Comparison of ENCODE assay signal across 8 cellular contexts in the genomic region with DNA sequence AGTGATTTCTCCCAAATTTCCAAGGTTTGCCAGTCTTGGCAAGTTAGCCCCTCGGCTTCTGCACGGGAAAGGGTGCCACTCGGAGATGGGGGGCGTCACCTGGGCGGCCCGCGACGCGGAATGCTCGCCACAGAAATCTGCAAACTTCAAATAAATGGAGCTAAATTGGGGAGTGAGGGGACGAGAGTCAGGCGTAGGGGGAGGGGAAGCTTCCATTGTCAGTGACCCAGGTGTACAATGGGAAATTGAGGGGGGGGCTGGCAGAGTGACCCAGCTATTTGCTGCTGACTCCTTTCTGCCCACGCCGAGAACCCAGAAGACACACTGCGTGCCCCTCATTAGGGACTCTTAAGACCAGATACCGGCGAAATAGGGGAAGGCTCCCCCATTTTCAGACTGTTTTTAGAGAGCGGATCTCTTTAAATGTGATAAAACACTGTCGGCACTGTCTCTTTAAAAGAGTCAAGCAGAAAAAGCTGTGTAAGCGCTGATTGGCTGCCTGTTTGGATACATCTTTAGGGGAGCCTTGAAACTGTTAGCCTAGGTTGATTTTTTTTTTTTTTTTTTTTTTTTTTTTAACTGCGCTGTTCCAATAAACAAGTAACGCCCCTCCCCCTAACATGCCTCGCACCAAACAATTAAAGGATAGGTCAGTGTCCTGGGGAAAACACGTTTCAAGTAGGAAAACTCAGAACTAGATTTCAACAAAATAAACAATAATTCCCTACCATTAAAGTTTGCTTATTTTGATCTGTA. TPM values are rescaled to one million over a fixed set of nuclear protein-coding genes. Genes with fewer than 3 reads are reported as not detected.
DNase-seq lines count a peak whose midpoint lies in the region; ATAC-seq, FAIRE-seq and TF ChIP-seq lines count a peak whose summit lies in the region.

No MANE protein-coding gene starts in this region.

- DNase-seq in A172 (ENCODE audit: low spot score) (peak; percentile 82), HT-29 (ENCODE audit: low spot score) (peak; percentile 84), NCI-H82 treated with DMSO at 0.1 percent for 48 hours (lab: John Stamatoyannopoulos, UW; ENCODE audit: unreplicated experiment) (peak; percentile 93), HepG2 (ENCODE audit: low spot score) (peak; percentile 86)
- peak; percentile 80 for DNase-seq in activated CD8-positive, alpha-beta T cell treated with anti-CD3 and anti-CD28 coated beads for 36 hours
- peak; percentile 69 for DNase-seq in effector CD4-positive, alpha-beta T cell
- peak; percentile 73 for DNase-seq in stimulated activated CD4-positive, alpha-beta T cell treated with anti-CD3 and anti-CD28 coated beads, Interleukin-4, amount 100 ng/mL, for 24 hours

- peak overlapping the region; percentile 92 for H3K4me2 ChIP-seq in HepG2 (ENCODE audit: low read depth, low read length)

- H3K4me1 Mint-ChIP-seq in activated CD8-positive, alpha-beta T cell treated with anti-CD3 and anti-CD28 coated beads for 36 hours (ENCODE audit: low read depth) = peaks cover 52% of the 10 kb centered on the region

- H3K27ac ChIP-seq in HepG2 (ENCODE audit: extremely low read length, insufficient read depth, low read length) = peak overlapping the region; percentile 61

- TF ChIP-seq CTCF in activated CD8-positive, alpha-beta T cell treated with anti-CD3 and anti-CD28 coated beads for 36 hours (IDR thresholded peaks at IDR 0.05) = no peak
- TF ChIP-seq CTCF in HepG2 (CRISPR knock-in tag; IDR thresholded peaks at IDR 0.05) = no peak

- H3K36me3 Mint-ChIP-seq in activated CD8-positive, alpha-beta T cell treated with anti-CD3 and anti-CD28 coated beads for 36 hours (ENCODE audit: low read depth) = peaks cover 19% of the 10 kb centered on the region

- in situ Hi-C loops in HepG2 (cut with HindIII; ENCODE audit: extremely low pct_ligation_motif_present, low pct_unique_long_range_greater_than_20kb) = loop anchor here (5.0 kb wide), 2 partner anchors 80 to 85 kb away; no protein-coding TSS in a partner anchor

- POLR2A ChIA-PET in activated CD8-positive, alpha-beta T cell treated with anti-CD3 and anti-CD28 coated beads for 36 hours (lab: Charles Lee) = interaction anchor here (0.7 to 1.3 kb wide), 7 partner anchors 79 to 130 kb away, joined by 3 to 5 read pairs (median 3); no protein-coding TSS in a partner anchor
- POLR2A ChIA-PET in HepG2 (lab: Yijun Ruan, JAX) = interaction anchor here (0.6 to 2.3 kb wide), 9 partner anchors 51 to 415 kb away, joined by 3 to 29 read pairs (median 6); partner anchors contain the start of genes CYB5RL, MRPL37 and TMEM59

- peak overlapping the region; percentile 68 for H3K9ac ChIP-seq in HepG2 (ENCODE audit: insufficient read depth, low read depth, low read length)

- 0 out of 2 replicates have a peak, but pooled peaks have one; percentile 23 for TF ChIP-seq RAD21 in HepG2 (CRISPR knock-in tag; IDR thresholded peaks at IDR 0.05)

- peaks cover 59% of the 10 kb centered on the region for H3K4me1 ChIP-seq in HepG2 (ENCODE audit: insufficient read depth, low read length)

- FAIRE-seq in HepG2 (lab: Jason Lieb, UNC) = peak; percentile 62

- H3K9me3 Mint-ChIP-seq in activated CD8-positive, alpha-beta T cell treated with anti-CD3 and anti-CD28 coated beads for 36 hours = no peaks in the 10 kb centered on the region

- intact Hi-C loops in activated CD8-positive, alpha-beta T cell treated with anti-CD3 and anti-CD28 coated beads for 36 hours (cut with micrococcal nuclease) = loop anchor here (1.0 to 10.0 kb wide), 4 partner anchors 65 to 355 kb away; partner anchors contain the start of genes CYB5RL, MRPL37, TCEANC2 and TMEM59
- intact Hi-C loops in HepG2 (cut with micrococcal nuclease; ENCODE audit: unreplicated experiment) = loop anchor here (1.0 to 2.0 kb wide), 2 partner anchors 81 to 97 kb away; no protein-coding TSS in a partner anchor

- ATAC-seq in GM18519 (IDR thresholded peaks at IDR 0.05; ENCODE audit: low FRiP score, unreplicated experiment) (peak; percentile 45), HepG2 (peak; percentile 31)
- peak; percentile 25 for ATAC-seq in activated CD8-positive, alpha-beta T cell treated with anti-CD3 and anti-CD28 coated beads for 36 hours

- peak overlapping the region; percentile 64 for H2AFZ ChIP-seq in HepG2 (ENCODE audit: low read length)

- CTCF ChIA-PET in activated CD8-positive, alpha-beta T cell treated with anti-CD3 and anti-CD28 coated beads for 36 hours (lab: Charles Lee) = interaction anchor here (1.0 to 7.4 kb wide), 5 partner anchors 9 to 208 kb away, joined by 3 to 81 read pairs (median 4); partner anchors contain the start of genes CYB5RL and MRPL37
- CTCF ChIA-PET in HepG2 (lab: Yijun Ruan, JAX; ENCODE audit: low intra/inter-chr PET ratio, low total read pairs) = no interaction called here

- peak overlapping the region; percentile 90 for H3K27ac Mint-ChIP-seq in activated CD8-positive, alpha-beta T cell treated with anti-CD3 and anti-CD28 coated beads for 36 hours

- no peaks in the 10 kb centered on the region for H3K9me3 ChIP-seq in HepG2 (ENCODE audit: low read length)

- H3K27me3 ChIP-seq in HepG2 (ENCODE audit: control insufficient read depth in 1 of 2, insufficient read depth in 2 of 2, low read length in 2 of 2) = no peaks in the 10 kb centered on the region; a peak in 1 of 5 replicates

- H3K27me3 Mint-ChIP-seq in activated CD8-positive, alpha-beta T cell treated with anti-CD3 and anti-CD28 coated beads for 36 hours = no peaks in the 10 kb centered on the region

- 1% methylated on average over 24 of the region's 24 CpGs for WGBS in HepG2 (ENCODE audit: low lambda C conversion rate)

- H3K79me2 ChIP-seq in HepG2 (ENCODE audit: insufficient read depth, low read length) = peaks cover 5% of the 10 kb centered on the region

- BruUV-seq in HepG2 (replicated peaks; lab: Mats Ljungman, UMichigan) = no TSS peak

- TF ChIP-seq EP300 in HepG2 (IDR thresholded peaks at IDR 0.05; ENCODE audit: low read depth in 2 of 2, low read length in 2 of 2) = peak in 1 of 2 experiments; percentile 84; a peak in 2 of 4 replicates
- TF ChIP-seq EP300 in HepG2 (CRISPR knock-in tag; IDR thresholded peaks at IDR 0.05; ENCODE audit: borderline replicate concordance) = no peak

- H3K4me3 Mint-ChIP-seq in activated CD8-positive, alpha-beta T cell treated with anti-CD3 and anti-CD28 coated beads for 36 hours = peak overlapping the region; percentile 84

- peak overlapping the region; percentile 73 to 97 (median 75) for H3K4me3 ChIP-seq in HepG2 (replicated peaks in 1 of 3; ENCODE audit: insufficient read depth in 1 of 3, low read depth in 2 of 3, low read length in 3 of 3)

- TF ChIP-seq POLR2A in HepG2 (IDR thresholded peaks at IDR 0.05; ENCODE audit: insufficient read depth in 1 of 2, low read depth in 2 of 2, low read length in 2 of 2) = no peak

- H4K20me1 ChIP-seq in HepG2 (ENCODE audit: insufficient read depth, low read length) = 0 out of 2 replicates have a peak, but pooled peaks cover 4% of the 10 kb centered on the region

- peaks cover 0 to 5% of the 10 kb centered on the region in 2 experiments; a peak in 2 of 5 replicates for H3K36me3 ChIP-seq in HepG2 (replicated peaks in 1 of 2; ENCODE audit: control insufficient read depth in 1 of 2, insufficient read depth in 2 of 2, low read length in 2 of 2)

TF ChIP-seq in HepG2, 621 proteins besides CTCF, POLR2A, EP300 and RAD21 (continues in another document):
- TF ChIP-seq, protein P1, sequence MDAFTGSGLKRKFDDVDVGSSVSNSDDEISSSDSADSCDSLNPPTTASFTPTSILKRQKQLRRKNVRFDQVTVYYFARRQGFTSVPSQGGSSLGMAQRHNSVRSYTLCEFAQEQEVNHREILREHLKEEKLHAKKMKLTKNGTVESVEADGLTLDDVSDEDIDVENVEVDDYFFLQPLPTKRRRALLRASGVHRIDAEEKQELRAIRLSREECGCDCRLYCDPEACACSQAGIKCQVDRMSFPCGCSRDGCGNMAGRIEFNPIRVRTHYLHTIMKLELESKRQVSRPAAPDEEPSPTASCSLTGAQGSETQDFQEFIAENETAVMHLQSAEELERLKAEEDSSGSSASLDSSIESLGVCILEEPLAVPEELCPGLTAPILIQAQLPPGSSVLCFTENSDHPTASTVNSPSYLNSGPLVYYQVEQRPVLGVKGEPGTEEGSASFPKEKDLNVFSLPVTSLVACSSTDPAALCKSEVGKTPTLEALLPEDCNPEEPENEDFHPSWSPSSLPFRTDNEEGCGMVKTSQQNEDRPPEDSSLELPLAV (CRISPR knock-in tag; conservative IDR thresholded peaks at IDR 0.05; ENCODE audit: low read depth) = no peak
- TF ChIP-seq ZNF224 (CRISPR knock-in tag; IDR thresholded peaks at IDR 0.05) (no peak), KLF11 (CRISPR knock-in tag; IDR thresholded peaks at IDR 0.05) (no peak), MAFF (IDR thresholded peaks at IDR 0.05; ENCODE audit: low read depth, low read length) (peak; percentile 12; the same call in 1 of the 2 replicates)

RNA-seq across cellular contexts. Expression of gene SSBP3, which starts 1.2 kb away (rescaled TPM):
- 14.1 and 19.4 TPM in 2 replicates for total RNA-seq in A172 (2014; rRNA removed; shearing (Covaris generic))
- total RNA-seq in HT-29 (2014; rRNA removed; shearing (Covaris generic)) = 15.5 and 18.2 TPM in 2 replicates
- total RNA-seq in activated CD8-positive, alpha-beta T cell treated with anti-CD3 and anti-CD28 coated beads for 36 hours = 10 to 100 TPM; 62.6 to 67.8 TPM
- 7.5 and 8.5 TPM in 2 replicates for total RNA-seq in HepG2 (2016; rRNA removed; fragmentation: Illumina TruSeq; extraction: Trizol)
- total RNA-seq in HepG2 (2016; cell fraction: cytosol; rRNA removed; fragmentation: Illumina TruSeq; extraction: Trizol; ENCODE audit: low read depth) = 2.4 and 2.6 TPM in 2 replicates
- total RNA-seq in HepG2 (2016; cell fraction: insoluble cytoplasmic fraction; rRNA removed; fragmentation: Illumina TruSeq; extraction: Trizol) = 5.0 and 9.0 TPM in 2 replicates
- total RNA-seq in HepG2 (2016; cell fraction: membrane; rRNA removed; fragmentation: Illumina TruSeq; extraction: Trizol) = 6.8 and 7.0 TPM in 2 replicates
- total RNA-seq in HepG2 (2016; cell fraction: nucleus; rRNA removed; fragmentation: Illumina TruSeq; extraction: Trizol) = 5.3 and 6.3 TPM in 2 replicates
- polyA plus RNA-seq in HepG2 (2011; rRNA removed) = 17.6 and 19.0 TPM in 2 replicates
- 9.4 and 10.6 TPM in 2 replicates for polyA plus RNA-seq in HepG2 (2011; cell fraction: cytosol; rRNA removed)
- 24.9 and 30.2 TPM in 2 replicates for polyA plus RNA-seq in HepG2 (2011; cell fraction: nucleus; rRNA removed)
- polyA plus RNA-seq in HepG2 (2012) = 22.3 and 30.4 TPM in 2 replicates
- 6.1 and 8.0 TPM in 2 replicates for polyA plus RNA-seq in HepG2 (2016; cell fraction: cytosol; fragmentation: Illumina TruSeq; extraction: Trizol; ENCODE audit: low read depth)
- polyA plus RNA-seq in HepG2 (2016; cell fraction: insoluble cytoplasmic fraction; fragmentation: Illumina TruSeq; extraction: Trizol; ENCODE audit: low read depth) = 20.5 and 26.0 TPM in 2 replicates
- 15.7 and 18.4 TPM in 2 replicates for polyA plus RNA-seq in HepG2 (2016; cell fraction: membrane; fragmentation: Illumina TruSeq; extraction: Trizol; ENCODE audit: low read depth)
- polyA plus RNA-seq in HepG2 (2016; cell fraction: nucleus; fragmentation: Illumina TruSeq; extraction: Trizol; ENCODE audit: insufficient read depth, low read depth) = 25.5 and 27.3 TPM in 2 replicates
- 10.9 and 15.9 TPM in 2 replicates for polyA minus RNA-seq in HepG2 (2011; rRNA and poly(A)+ RNA removed; ENCODE audit: low replicate concordance)
- 6.2 and 9.2 TPM in 2 replicates for polyA minus RNA-seq in HepG2 (2011; cell fraction: cytosol; rRNA and poly(A)+ RNA removed)
- 6.8 and 9.6 TPM in 2 replicates for polyA minus RNA-seq in HepG2 (2011; cell fraction: nucleus; rRNA and poly(A)+ RNA removed)

Comparison
In these comparisons a context has a peak if more than half of its experiments do, and no peak if none do; other contexts are left out.
1. Peak in every context shown above with its lines: DNase-seq, ATAC-seq, H3K4me3 ChIP-seq and H3K27ac ChIP-seq.